Comparison of ENCODE assay signal across 24 cellular contexts in genomic region chr22:48688366-48688765, GRCh38.
"Had no signal": no experiment of that assay in that cellular context is flagged by ENCODE, and none has a peak within 500 bp of the region (broad histone marks: within the 10 kb centered on the region; RNA-seq: fewer than 3 reads in every experiment).

No MANE protein-coding gene starts in this region.

- H3K27me3 ChIP-seq: colonic mucosa, dorsolateral prefrontal cortex, esophagus squamous epithelium, foreskin keratinocyte, gastrocnemius medialis had no signal

- H3K9me3 ChIP-seq: colonic mucosa, esophagus muscularis mucosa, esophagus squamous epithelium, gastrocnemius medialis, gastroesophageal sphincter, heart left ventricle, heart right ventricle had no signal

- DNase-seq: colonic mucosa; cortex of kidney; dermis blood vessel endothelial cell; dorsolateral prefrontal cortex; effector CD4-positive, alpha-beta T cell; effector CD8-positive, alpha-beta T cell; effector memory CD4-positive, alpha-beta T cell; effector memory CD8-positive, alpha-beta T cell; endodermal cell; erythroblast; esophagus squamous epithelium; foreskin fibroblast; foreskin keratinocyte; foreskin melanocyte; gastrocnemius medialis; glutamatergic neuron; head of caudate nucleus; heart right ventricle had no signal

- H3K27ac ChIP-seq: colonic mucosa, coronary artery, dorsolateral prefrontal cortex, epithelial cell of prostate, esophagus muscularis mucosa, esophagus squamous epithelium, foreskin keratinocyte, gastrocnemius medialis, gastroesophageal sphincter, heart left ventricle, heart right ventricle had no signal

- ATAC-seq: effector memory CD8-positive, alpha-beta T cell; esophagus mucosa; foreskin keratinocyte; gastrocnemius medialis; gastroesophageal sphincter; heart left ventricle; heart right ventricle had no signal

- H3K36me3 ChIP-seq: colonic mucosa, esophagus muscularis mucosa, esophagus squamous epithelium, gastrocnemius medialis, gastroesophageal sphincter, heart left ventricle, heart right ventricle had no signal

- H3K4me3 ChIP-seq: colonic mucosa, coronary artery, dorsolateral prefrontal cortex, esophagus muscularis mucosa, esophagus squamous epithelium, gastrocnemius medialis, gastroesophageal sphincter, heart left ventricle, heart right ventricle had no signal

- H3K4me1 ChIP-seq: colonic mucosa, esophagus muscularis mucosa, esophagus squamous epithelium, foreskin keratinocyte, gastrocnemius medialis, gastroesophageal sphincter, heart left ventricle, heart right ventricle had no signal
